17 cellular contexts compared by ENCODE assay signal in the genomic region with DNA sequence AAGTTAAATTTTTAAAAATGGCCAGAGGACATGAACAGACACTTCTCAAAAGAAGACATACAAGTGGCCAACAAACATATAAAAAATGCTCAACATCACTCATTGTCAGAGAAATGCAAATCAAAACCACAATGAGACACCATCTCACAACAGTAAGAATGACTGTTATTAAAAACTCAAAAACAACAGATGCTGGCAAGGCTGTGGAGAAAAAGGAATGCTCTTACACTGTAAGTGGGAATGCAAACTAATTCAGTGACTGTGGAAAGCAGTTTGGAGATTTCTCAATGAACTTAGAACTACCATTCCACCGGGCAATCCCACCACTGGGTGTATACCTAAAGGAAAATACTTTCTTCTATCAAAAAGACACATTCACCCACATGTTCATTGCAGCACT.
DNase-seq lines count a peak whose midpoint lies in the region; ATAC-seq, FAIRE-seq and TF ChIP-seq lines count a peak whose summit lies in the region.
"Had no signal": no experiment of that assay in that cellular context is flagged by ENCODE, and none has a peak within 500 bp of the region (broad histone marks: within the 10 kb centered on the region; RNA-seq: fewer than 3 reads in every experiment).

No MANE protein-coding gene starts in this region.

- WGBS in aorta, 2 donors = 87 to 92% methylated on average over 1 of the region's 1 CpG

- H3K27me3 ChIP-seq in foreskin keratinocyte = no peaks in the 10 kb centered on the region
- H3K27me3 ChIP-seq in aorta (ENCODE audit: control insufficient read depth in 1 of 2, insufficient read depth in 2 of 2, low read length in 1 of 2) = no peaks in the 10 kb centered on the region
- H3K27me3 ChIP-seq: vagina had no signal

- H3K4me3 ChIP-seq in astrocyte of the spinal cord (ENCODE audit: low read depth, low read length) = no peak overlapping the region
- no peak overlapping the region for H3K4me3 ChIP-seq in aorta (ENCODE audit: low read length in 2 of 2)
- H3K4me3 ChIP-seq: vagina had no signal

- DNase-seq in HFFc6 (peak; percentile 86), astrocyte of the spinal cord (ENCODE audit: low read depth, low spot score) (peak; percentile 69), foreskin keratinocyte (peak; percentile 66 to 79), urothelium cell line (ENCODE audit: low spot score) (no peak), progenitor cell of endocrine pancreas (ENCODE audit: low spot score, unreplicated experiment) (no peak), aorta (no peak)
- DNase-seq: activated CD4-positive, alpha-beta T cell treated with anti-CD3 and anti-CD28 coated beads for 4 hours; activated naive CD8-positive, alpha-beta T cell treated with anti-CD3 and anti-CD28 coated beads, Interleukin-2, amount 50 U/mL, for 24 hours; activated T-cell treated with anti-CD3 and anti-CD28 coated beads, Interleukin-2, amount 50 U/mL, for 1 hour; cortex of kidney; Karpas-422; NCI-H146 had no signal

- ATAC-seq in foreskin keratinocyte = peak; percentile 39
- no peak for ATAC-seq in HG02588 (IDR thresholded peaks at IDR 0.05; ENCODE audit: unreplicated experiment)
- no peak for ATAC-seq in aorta (ENCODE audit: low FRiP score)
- ATAC-seq: activated naive CD8-positive, alpha-beta T cell treated with anti-CD3 and anti-CD28 coated beads, Interleukin-2, amount 50 U/mL, for 24 hours had no signal

- peaks cover 2% of the 10 kb centered on the region for H3K9me3 ChIP-seq in aorta (ENCODE audit: control insufficient read depth, low read length)
- H3K9me3 ChIP-seq: vagina had no signal

- H3K27me3 Mint-ChIP-seq in HFFc6 (ENCODE audit: insufficient read depth) (peaks cover under 1% of the 10 kb centered on the region), progenitor cell of endocrine pancreas (no peaks in the 10 kb centered on the region)

- H3K4me1 Mint-ChIP-seq in HFFc6 (ENCODE audit: low read depth) (peaks cover 41% of the 10 kb centered on the region), progenitor cell of endocrine pancreas (ENCODE audit: low read depth) (no peaks in the 10 kb centered on the region)
- H3K4me1 Mint-ChIP-seq: activated naive CD8-positive, alpha-beta T cell treated with anti-CD3 and anti-CD28 coated beads, Interleukin-2, amount 50 U/mL, for 24 hours had no signal

- in situ Hi-C loops in astrocyte of the spinal cord (cut with HindIII; ENCODE audit: low sequenced_read_pairs) = no loop called here

- peak overlapping the region; percentile 76 for H3K4me3 Mint-ChIP-seq in HFFc6
- no peak overlapping the region for H3K4me3 Mint-ChIP-seq in progenitor cell of endocrine pancreas (ENCODE audit: low read depth)
- H3K4me3 Mint-ChIP-seq: activated naive CD8-positive, alpha-beta T cell treated with anti-CD3 and anti-CD28 coated beads, Interleukin-2, amount 50 U/mL, for 24 hours; stimulated activated naive CD8-positive, alpha-beta T cell treated with anti-CD3 and anti-CD28 coated beads, Interleukin-15, Interleukin-2, amounts not matched to agents 100 ng/mL and 50 ng/mL, for 24 hours had no signal

- H3K27ac Mint-ChIP-seq in HFFc6 = peak overlapping the region; percentile 94
- H3K27ac Mint-ChIP-seq in progenitor cell of endocrine pancreas = no peak overlapping the region
- H3K27ac Mint-ChIP-seq: activated naive CD8-positive, alpha-beta T cell treated with anti-CD3 and anti-CD28 coated beads, Interleukin-2, amount 50 U/mL, for 24 hours; stimulated activated naive CD8-positive, alpha-beta T cell treated with anti-CD3 and anti-CD28 coated beads, Interleukin-15, Interleukin-2, amounts not matched to agents 100 ng/mL and 50 ng/mL, for 24 hours had no signal

- H3K27ac ChIP-seq in foreskin keratinocyte = peak overlapping the region; percentile 6
- no peak overlapping the region for H3K27ac ChIP-seq in aorta (ENCODE audit: low read depth in 1 of 2, low read length in 2 of 2)
- H3K27ac ChIP-seq: HL-60 had no signal

- H3K36me3 Mint-ChIP-seq in HFFc6 (ENCODE audit: low read depth) (peaks cover 11% of the 10 kb centered on the region), progenitor cell of endocrine pancreas (ENCODE audit: insufficient read depth) (peaks cover 8% of the 10 kb centered on the region)

- peaks cover 4% of the 10 kb centered on the region for H3K9me3 Mint-ChIP-seq in HFFc6
- peaks cover 30% of the 10 kb centered on the region for H3K9me3 Mint-ChIP-seq in progenitor cell of endocrine pancreas (ENCODE audit: low read depth)

- intact Hi-C loops in aorta (cut with DNase I) = no loop called here

- H3K36me3 ChIP-seq in aorta (ENCODE audit: control insufficient read depth in 1 of 2, insufficient read depth in 2 of 2, low read length in 1 of 2) = no peaks in the 10 kb centered on the region
- H3K36me3 ChIP-seq: vagina had no signal

- H3K4me1 ChIP-seq in foreskin keratinocyte = peaks cover 3% of the 10 kb centered on the region
- no peaks in the 10 kb centered on the region for H3K4me1 ChIP-seq in aorta (ENCODE audit: control insufficient read depth in 1 of 2, insufficient read depth in 2 of 2, low read length in 2 of 2)
- H3K4me1 ChIP-seq: vagina had no signal

- TF ChIP-seq CTCF in HFFc6 (IDR thresholded peaks at IDR 0.05) (no peak), astrocyte of the spinal cord (IDR thresholded peaks at IDR 0.05; ENCODE audit: low read depth, low read length) (no peak), foreskin keratinocyte (conservative IDR thresholded peaks at IDR 0.05) (no peak), progenitor cell of endocrine pancreas (IDR thresholded peaks at IDR 0.05; ENCODE audit: unreplicated experiment) (no peak)

- no peak for FAIRE-seq in urothelium cell line (lab: Jason Lieb, UNC)
- FAIRE-seq: frontal cortex had no signal

Comparison
In these comparisons a context has a peak if more than half of its experiments do, and no peak if none do; other contexts are left out.
1. DNase-seq: peak in HFFc6 (single experiment), astrocyte of the spinal cord (single experiment) and foreskin keratinocyte (2 of 2); none in urothelium cell line (single experiment), progenitor cell of endocrine pancreas (single experiment) and aorta (0 of 2).